Comparison of ENCODE assay signal across 10 cellular contexts in the genomic region with DNA sequence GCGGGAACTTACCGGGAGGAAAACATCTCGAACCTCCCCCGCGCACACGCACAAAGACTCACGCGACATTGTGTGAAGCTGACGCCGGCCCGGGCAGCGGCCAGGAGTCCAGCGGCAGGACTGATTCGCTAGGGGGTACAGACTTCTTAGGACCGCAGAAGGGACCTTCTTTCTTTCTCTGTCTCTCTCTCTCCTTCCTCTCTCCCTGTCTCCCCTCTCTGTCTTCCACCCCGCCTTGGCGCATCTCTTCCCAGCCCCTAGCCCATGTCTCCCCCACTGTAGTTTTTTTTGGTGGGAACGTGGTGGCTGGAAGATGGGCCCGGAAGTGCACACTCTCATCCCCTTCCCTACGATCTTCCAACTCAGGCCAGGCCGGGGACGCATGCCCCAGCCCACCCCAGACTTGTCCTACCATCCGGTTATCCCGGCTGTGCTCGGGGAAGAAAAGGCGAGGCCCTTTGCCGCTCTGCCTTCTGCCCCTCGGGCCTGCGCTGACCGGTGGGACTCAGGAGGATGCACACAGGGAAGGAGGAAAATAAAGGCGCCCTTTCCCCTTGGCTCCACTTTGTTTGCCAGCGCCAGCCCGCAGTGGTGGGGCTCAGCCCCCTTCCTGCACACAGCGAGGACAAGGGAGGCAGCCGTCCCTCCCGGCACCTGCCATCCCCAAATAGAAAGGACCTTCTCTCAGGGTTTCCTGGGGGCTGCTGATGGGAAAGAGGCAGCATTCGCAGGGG. TPM values are rescaled to one million over a fixed set of nuclear protein-coding genes. Genes with fewer than 3 reads are reported as not detected.
DNase-seq lines count a peak whose midpoint lies in the region; ATAC-seq and TF ChIP-seq lines count a peak whose summit lies in the region.
"Had no signal": no experiment of that assay in that cellular context is flagged by ENCODE, and none has a peak within 500 bp of the region (broad histone marks: within the 10 kb centered on the region; RNA-seq: fewer than 3 reads in every experiment).

No MANE protein-coding gene starts in this region.

- H3K14ac ChIP-seq in H9 (ENCODE audit: insufficient read depth, low read length), result peak overlapping the region; percentile 19; the same call in 1 of the 2 replicates

- H3K79me1 ChIP-seq in H9 (ENCODE audit: insufficient read depth, low read depth, low read length, poor library complexity, severe bottlenecking), result no peaks in the 10 kb centered on the region

- H3K4me3 Mint-ChIP-seq in CD4-positive, alpha-beta T cell, result peak overlapping the region; percentile 58
- H3K4me3 Mint-ChIP-seq in H9, result peak overlapping the region in 1 of 2 experiments; percentile 66; a peak in 2 of 5 replicates
- H3K4me3 Mint-ChIP-seq in nephron, result peak overlapping the region; percentile 73 to 81 (median 77)

- no peak overlapping the region for H3K4ac ChIP-seq in H9 (ENCODE audit: low read depth, low read length)

- H3K36me3 Mint-ChIP-seq in CD4-positive, alpha-beta T cell (ENCODE audit: low read depth), result no peaks in the 10 kb centered on the region
- no peaks in the 10 kb centered on the region; a peak in 1 of 7 replicates for H3K36me3 Mint-ChIP-seq in H9 (ENCODE audit: insufficient read depth in 1 of 3, low read depth in 3 of 3)
- H3K36me3 Mint-ChIP-seq in nephron (ENCODE audit: low read depth), result no peaks in the 10 kb centered on the region

- peaks cover 21% of the 10 kb centered on the region for H3K4me1 Mint-ChIP-seq in CD4-positive, alpha-beta T cell (ENCODE audit: low read depth)
- H3K4me1 Mint-ChIP-seq in H9, result peaks cover 4 to 20% of the 10 kb centered on the region in 2 experiments; a peak in 2 of 4 replicates
- H3K4me1 Mint-ChIP-seq in nephron, result peaks cover 22% of the 10 kb centered on the region

- no peak overlapping the region for H3K4me2 ChIP-seq in H9 (ENCODE audit: insufficient read depth, insufficient read length, low read length)

- no peak overlapping the region for H3K18ac ChIP-seq in H9 (ENCODE audit: insufficient read length, low read depth, low read length)

- WGBS in H9 (ENCODE audit: extremely low coverage, insufficient read length, low lambda C conversion rate), result no CpG with 5 or more reads among the region's 37 CpGs

- no peak overlapping the region for H3K27ac Mint-ChIP-seq in CD4-positive, alpha-beta T cell
- no peak overlapping the region for H3K27ac Mint-ChIP-seq in H9
- no peak overlapping the region for H3K27ac Mint-ChIP-seq in nephron

- no peak for TF ChIP-seq CTCF in CD4-positive, alpha-beta T cell (IDR thresholded peaks at IDR 0.05)
- TF ChIP-seq CTCF in H9 (conservative IDR thresholded peaks at IDR 0.05), result no peak
- no peak for TF ChIP-seq CTCF in astrocyte of the cerebellum (IDR thresholded peaks at IDR 0.05; ENCODE audit: low read depth, low read length, missing control alignments)
- TF ChIP-seq CTCF in nephron (IDR thresholded peaks at IDR 0.05; ENCODE audit: unreplicated experiment in 3 of 3), result no peak

- no peaks in the 10 kb centered on the region for H3K9me3 Mint-ChIP-seq in CD4-positive, alpha-beta T cell
- H3K9me3 Mint-ChIP-seq in H9 (peaks cover 0 to 4% of the 10 kb centered on the region in 2 experiments; a peak in 4 of 5 replicates), nephron (no peaks in the 10 kb centered on the region)

- no peak overlapping the region for H3K56ac ChIP-seq in H9 (ENCODE audit: insufficient read length, low read depth, low read length)

- no peak overlapping the region for H3T11ph ChIP-seq in H9 (ENCODE audit: low read length)

- in situ Hi-C loops in astrocyte of the cerebellum (cut with HindIII; ENCODE audit: low sequenced_read_pairs), result no loop called here

- POLR2A ChIA-PET in CD4-positive, alpha-beta T cell (lab: Charles Lee), result no interaction called here

- no peak overlapping the region for H4K8ac ChIP-seq in H9 (replicated peaks; ENCODE audit: insufficient read length, low read depth, low read length)

- no peak for DNase-seq in CD4-positive, alpha-beta T cell
- DNase-seq in H9 (peak; percentile 56), astrocyte of the cerebellum (ENCODE audit: low read depth) (no peak), NCI-H2107 treated with DMSO at 0.1 percent for 48 hours (lab: John Stamatoyannopoulos, UW; ENCODE audit: unreplicated experiment) (no peak)
- DNase-seq in stimulated activated CD4-positive, alpha-beta T cell treated with anti-CD3 and anti-CD28 coated beads, Interleukin-2, amount 100 ng/mL, for 48 hours, result no peak
- DNase-seq: DMS 273 treated with DMSO at 0.1 percent for 48 hours, NCI-H1436 had no signal

- peak overlapping the region; percentile 46 for H3K4me3 ChIP-seq in astrocyte of the cerebellum (ENCODE audit: low read depth, low read length)

- H3K9ac ChIP-seq in H9 (ENCODE audit: extremely low read depth, insufficient read length, low read length), result no peak overlapping the region

- no peak overlapping the region for H3K23ac ChIP-seq in H9 (ENCODE audit: insufficient read length, low read depth, low read length)

- peaks cover 4% of the 10 kb centered on the region for H4K20me1 ChIP-seq in H9 (ENCODE audit: control insufficient read depth, insufficient read depth, insufficient read length)

- H3K27me3 Mint-ChIP-seq in CD4-positive, alpha-beta T cell, result peaks cover 80% of the 10 kb centered on the region
- H3K27me3 Mint-ChIP-seq in H9 (ENCODE audit: low read depth) (peaks cover 95% of the 10 kb centered on the region), nephron (ENCODE audit: low read depth) (peaks cover 93% of the 10 kb centered on the region)

- H4K5ac ChIP-seq in H9 (ENCODE audit: insufficient read length, low read depth, low read length), result no peak overlapping the region

- intact Hi-C loops in CD4-positive, alpha-beta T cell (cut with DNase I, micrococcal nuclease), result no loop called here

- H2AK5ac ChIP-seq in H9 (ENCODE audit: insufficient read length, low read length), result no peak overlapping the region

- H2BK20ac ChIP-seq in H9 (ENCODE audit: low read depth, low read length, poor library complexity, severe bottlenecking), result no peak overlapping the region

- H2AFZ ChIP-seq in H9 (ENCODE audit: low read length), result no peak overlapping the region

- no peaks in the 10 kb centered on the region for H3K9me3 ChIP-seq in CD4-positive, alpha-beta T cell (ENCODE audit: control insufficient read depth, low read length)
- no peaks in the 10 kb centered on the region for H3K9me3 ChIP-seq in H9 (ENCODE audit: control insufficient read depth, low read depth, low read length)

- H2BK15ac ChIP-seq in H9 (ENCODE audit: low read depth, low read length), result no peak overlapping the region

- no peak overlapping the region for H4K91ac ChIP-seq in H9 (ENCODE audit: insufficient read length, low read depth, low read length)

- no peaks in the 10 kb centered on the region for H3K79me2 ChIP-seq in H9 (ENCODE audit: insufficient read depth, low read length)

- no peak overlapping the region for H2BK120ac ChIP-seq in H9 (ENCODE audit: low read depth, low read length, poor library complexity, severe bottlenecking)

- no peak overlapping the region for H2BK12ac ChIP-seq in H9 (ENCODE audit: insufficient read length, low read depth, low read length)

- no peaks in the 10 kb centered on the region for H3K4me1 ChIP-seq in H9 (ENCODE audit: insufficient read depth, low read length)

- CTCF ChIA-PET in CD4-positive, alpha-beta T cell (lab: Charles Lee), result no interaction called here

- no peaks in the 10 kb centered on the region for H3K23me2 ChIP-seq in H9 (ENCODE audit: insufficient read length, low read depth, low read length, poor library complexity, severe bottlenecking)

- peaks cover 87% of the 10 kb centered on the region for H3K27me3 ChIP-seq in CD4-positive, alpha-beta T cell (ENCODE audit: control insufficient read depth, insufficient read depth, low read length)
- peaks cover 90% of the 10 kb centered on the region for H3K27me3 ChIP-seq in H9 (ENCODE audit: insufficient read depth, low read length)

- ATAC-seq in CD4-positive, alpha-beta T cell (ENCODE audit: poor library complexity), result no peak
- no peak for ATAC-seq in GM18519 (IDR thresholded peaks at IDR 0.05; ENCODE audit: low FRiP score, unreplicated experiment)
- no peak for ATAC-seq in GM19467 (IDR thresholded peaks at IDR 0.05; ENCODE audit: unreplicated experiment)

- H3K27ac ChIP-seq in CD4-positive, alpha-beta T cell (ENCODE audit: low read depth, low read length), result no peak overlapping the region
- no peak overlapping the region for H3K27ac ChIP-seq in H9 (ENCODE audit: insufficient read length, low read depth, low read length)

- H2BK5ac ChIP-seq in H9 (ENCODE audit: insufficient read length, low read length), result no peak overlapping the region

RNA-seq across cellular contexts. Expression of gene EN2, which starts 1.4 kb away (rescaled TPM):
- total RNA-seq in CD4-positive, alpha-beta T cell, result not detected
- 0.07 and 0.15 TPM in 2 replicates for total RNA-seq in H9 (2021)
